2 cellular contexts compared by ENCODE assay signal in the genomic region with DNA sequence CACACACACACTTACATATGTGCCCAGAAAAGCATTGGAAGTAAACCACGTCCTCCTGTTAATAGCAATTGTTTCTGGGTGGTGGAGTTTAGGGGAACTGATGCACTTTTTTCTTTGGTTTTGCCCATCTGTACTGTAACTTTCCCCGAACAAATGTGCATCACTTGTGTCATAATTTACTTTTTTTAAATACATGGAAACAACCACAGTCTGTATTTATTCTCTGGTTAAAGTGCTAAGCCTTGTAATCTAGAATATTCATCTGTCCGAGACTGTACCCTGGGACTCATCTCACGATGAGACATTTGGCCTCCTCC.
TF ChIP-seq lines count a peak whose summit lies in the region.

No MANE protein-coding gene starts in this region.

TF ChIP-seq in SK-N-SH, 30 proteins besides CTCF, POLR2A, EP300 and RAD21 (continued from another document):
- TF ChIP-seq, protein P1, sequence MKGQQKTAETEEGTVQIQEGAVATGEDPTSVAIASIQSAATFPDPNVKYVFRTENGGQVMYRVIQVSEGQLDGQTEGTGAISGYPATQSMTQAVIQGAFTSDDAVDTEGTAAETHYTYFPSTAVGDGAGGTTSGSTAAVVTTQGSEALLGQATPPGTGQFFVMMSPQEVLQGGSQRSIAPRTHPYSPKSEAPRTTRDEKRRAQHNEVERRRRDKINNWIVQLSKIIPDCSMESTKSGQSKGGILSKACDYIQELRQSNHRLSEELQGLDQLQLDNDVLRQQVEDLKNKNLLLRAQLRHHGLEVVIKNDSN (IDR thresholded peaks at IDR 0.05; ENCODE audit: borderline replicate concordance, low read depth): no peak
- TF ChIP-seq SIN3A (IDR thresholded peaks at IDR 0.05; ENCODE audit: borderline replicate concordance, low read depth, low read length) (no peak), JUND (IDR thresholded peaks at IDR 0.05) (no peak), MEF2A (IDR thresholded peaks at IDR 0.05; ENCODE audit: borderline replicate concordance, low read depth) (no peak), ELF1 (IDR thresholded peaks at IDR 0.05) (no peak)
- TF ChIP-seq, protein P2, sequence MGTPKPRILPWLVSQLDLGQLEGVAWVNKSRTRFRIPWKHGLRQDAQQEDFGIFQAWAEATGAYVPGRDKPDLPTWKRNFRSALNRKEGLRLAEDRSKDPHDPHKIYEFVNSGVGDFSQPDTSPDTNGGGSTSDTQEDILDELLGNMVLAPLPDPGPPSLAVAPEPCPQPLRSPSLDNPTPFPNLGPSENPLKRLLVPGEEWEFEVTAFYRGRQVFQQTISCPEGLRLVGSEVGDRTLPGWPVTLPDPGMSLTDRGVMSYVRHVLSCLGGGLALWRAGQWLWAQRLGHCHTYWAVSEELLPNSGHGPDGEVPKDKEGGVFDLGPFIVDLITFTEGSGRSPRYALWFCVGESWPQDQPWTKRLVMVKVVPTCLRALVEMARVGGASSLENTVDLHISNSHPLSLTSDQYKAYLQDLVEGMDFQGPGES (IDR thresholded peaks at IDR 0.05; ENCODE audit: low read depth, low read length): no peak

TF ChIP-seq in SK-N-SH treated with all-trans-retinoic acid at 6 μM for 48 hours, 23 proteins besides CTCF, POLR2A, EP300 and RAD21 (continued from another document):
- TF ChIP-seq TOX (CRISPR knock-in tag; IDR thresholded peaks at IDR 0.05; ENCODE audit: borderline replicate concordance) (no peak), ZNF70 (CRISPR knock-in tag; IDR thresholded peaks at IDR 0.05) (no peak), ARNTL (CRISPR knock-in tag; IDR thresholded peaks at IDR 0.05; ENCODE audit: borderline replicate concordance, low read depth) (no peak), PPARA (CRISPR knock-in tag; IDR thresholded peaks at IDR 0.05; ENCODE audit: borderline replicate concordance) (no peak)
